ENCODE assay signal across 8 cellular contexts in the genomic region with DNA sequence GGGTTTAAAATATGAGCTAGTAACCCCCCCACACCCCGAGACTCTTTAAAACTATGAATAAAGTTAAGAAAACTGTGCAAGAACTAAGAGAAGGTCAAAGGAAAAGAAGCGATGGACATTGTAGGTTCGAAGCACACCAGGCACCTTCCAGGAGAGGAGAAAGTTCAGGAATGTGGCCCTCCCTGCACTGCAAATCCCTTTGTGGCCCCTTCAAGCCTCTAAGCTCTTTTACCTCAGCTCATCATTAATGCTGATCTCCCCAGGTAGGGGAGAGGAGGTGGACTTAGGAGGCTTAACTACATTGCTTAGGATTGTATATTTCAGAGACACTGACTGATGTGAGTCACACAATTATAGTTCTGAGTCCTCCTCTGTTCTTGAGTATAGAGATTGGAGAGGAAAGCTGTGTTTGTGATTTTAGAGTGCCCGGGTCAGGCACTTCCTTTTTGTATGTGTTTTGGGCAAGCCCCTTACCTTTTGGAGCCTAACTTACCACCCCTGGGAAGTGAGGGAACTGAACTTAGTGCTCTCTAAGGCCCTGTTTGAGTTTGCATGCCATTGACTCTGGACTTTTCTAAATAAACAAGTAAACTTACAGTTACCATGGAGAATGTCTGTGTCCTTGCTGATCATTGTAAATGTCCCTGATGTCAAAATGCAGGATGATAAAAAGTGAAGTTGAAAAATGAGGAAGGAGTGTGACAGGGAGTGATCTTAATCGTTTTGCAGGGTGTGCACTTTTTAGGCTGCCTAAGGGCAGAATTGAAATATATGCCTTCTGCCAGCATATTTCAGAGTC.
DNase-seq lines count a peak whose midpoint lies in the region; TF ChIP-seq lines count a peak whose summit lies in the region.

No MANE protein-coding gene starts in this region.

- DNase-seq in GF-D8 (lab: John Stamatoyannopoulos, UW) = peak; percentile 62
- DNase-seq in RPMI7951 (ENCODE audit: low read depth) = peak; percentile 41
- DNase-seq in esophagus muscularis mucosa (ENCODE audit: extremely low spot score) = no peak
- no peak for DNase-seq in osteocyte (ENCODE audit: extremely low spot score, unreplicated experiment)
- no peak for DNase-seq in tibial artery
- no peak for DNase-seq in NCI-H748 treated with DMSO at 0.1 percent for 48 hours (lab: John Stamatoyannopoulos, UW)
- DNase-seq in hippocampal formation (lab: John Stamatoyannopoulos, UW) = no peak
- DNase-seq in cortex of kidney (lab: John Stamatoyannopoulos, UW) = no peak

- H3K27ac Mint-ChIP-seq in osteocyte (ENCODE audit: unreplicated experiment) = peak overlapping the region; percentile 1

- no peak overlapping the region for H3K4me3 Mint-ChIP-seq in osteocyte (ENCODE audit: unreplicated experiment)

- 71% methylated on average over 5 of the region's 5 CpGs for WGBS in esophagus muscularis mucosa

- H3K9me3 ChIP-seq in esophagus muscularis mucosa = no peaks in the 10 kb centered on the region
- H3K9me3 ChIP-seq in tibial artery = no peaks in the 10 kb centered on the region

- H3K4me1 ChIP-seq in esophagus muscularis mucosa = no peaks in the 10 kb centered on the region
- H3K4me1 ChIP-seq in tibial artery = no peaks in the 10 kb centered on the region

- TF ChIP-seq CTCF in esophagus muscularis mucosa (IDR thresholded peaks at IDR 0.05) = no peak
- no peak for TF ChIP-seq CTCF in osteocyte (IDR thresholded peaks at IDR 0.05)
- no peak for TF ChIP-seq CTCF in tibial artery (IDR thresholded peaks at IDR 0.05)

- H3K27me3 ChIP-seq in esophagus muscularis mucosa (no peaks in the 10 kb centered on the region), tibial artery (no peaks in the 10 kb centered on the region)

- H3K9me3 Mint-ChIP-seq in osteocyte (ENCODE audit: unreplicated experiment) = no peaks in the 10 kb centered on the region

- no peaks in the 10 kb centered on the region for H3K36me3 ChIP-seq in esophagus muscularis mucosa
- no peaks in the 10 kb centered on the region for H3K36me3 ChIP-seq in tibial artery

- no peak for TF ChIP-seq EP300 in esophagus muscularis mucosa (IDR thresholded peaks at IDR 0.05)

- TF ChIP-seq POLR2A in esophagus muscularis mucosa (IDR thresholded peaks at IDR 0.05; ENCODE audit: low read depth) = no peak

- H3K4me3 ChIP-seq in esophagus muscularis mucosa (no peak overlapping the region), tibial artery (no peak overlapping the region)

- H3K27ac ChIP-seq in esophagus muscularis mucosa (replicated peaks in 1 of 4) (peak overlapping the region in 3 of 4 donors; percentile 12 to 32 (median 22)), tibial artery (no peak overlapping the region)

- peaks cover 27% of the 10 kb centered on the region for H3K4me1 Mint-ChIP-seq in osteocyte (ENCODE audit: unreplicated experiment)

- intact Hi-C loops in esophagus muscularis mucosa (cut with DNase I) = no loop called here
- intact Hi-C loops in tibial artery (cut with DNase I; ENCODE audit: low total_unique reads) = no loop called here

- H3K27me3 Mint-ChIP-seq in osteocyte (ENCODE audit: unreplicated experiment) = no peaks in the 10 kb centered on the region

- no peaks in the 10 kb centered on the region for H3K36me3 Mint-ChIP-seq in osteocyte (ENCODE audit: unreplicated experiment)

Comparison
In these comparisons a context has a peak if more than half of its experiments do, and no peak if none do; other contexts are left out.
1. DNase-seq: peak in GF-D8 (single experiment) and RPMI7951 (single experiment); none in esophagus muscularis mucosa (single experiment), osteocyte (single experiment), tibial artery (0 of 2), NCI-H748 treated with DMSO at 0.1 percent for 48 hours (single experiment), hippocampal formation (0 of 2) and cortex of kidney (single experiment).
2. H3K27ac ChIP-seq: peak in esophagus muscularis mucosa (3 of 4); none in tibial artery (0 of 2).